In the genomic region with DNA sequence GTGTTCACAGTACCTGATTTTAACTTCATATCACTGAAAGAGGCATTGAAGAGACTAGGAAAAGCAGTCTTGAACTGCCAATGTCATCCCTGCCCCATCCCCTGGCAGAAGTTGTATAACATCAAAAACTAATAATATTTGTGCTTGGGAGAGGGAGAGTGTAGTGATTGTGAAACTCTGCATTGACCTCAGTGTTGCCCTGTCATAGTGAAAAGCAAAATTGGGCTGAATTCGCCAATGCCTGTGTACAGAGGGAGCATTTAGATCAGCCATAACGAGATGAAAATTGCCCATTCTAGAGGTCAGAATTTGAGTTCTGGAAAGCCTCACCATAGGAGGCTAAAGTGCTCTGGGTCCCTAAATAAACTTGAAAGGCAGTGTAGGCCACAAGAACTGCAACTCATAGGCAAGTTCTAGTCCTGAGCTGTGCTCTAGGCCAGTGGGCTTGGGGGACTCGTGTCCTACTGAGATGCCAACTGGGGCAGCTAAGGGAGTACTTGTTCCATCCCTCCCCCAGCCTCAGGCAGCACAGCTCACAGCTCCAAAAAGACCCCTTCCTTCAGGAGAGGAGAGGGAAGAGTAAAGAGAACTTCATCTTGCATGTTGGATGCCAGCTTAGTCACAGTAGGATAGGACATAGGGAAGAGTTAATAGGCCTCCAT, we compare ENCODE assay signal across 19 cellular contexts.
"Had no signal": no experiment of that assay in that cellular context is flagged by ENCODE, and none has a peak within 500 bp of the region (broad histone marks: within the 10 kb centered on the region; RNA-seq: fewer than 3 reads in every experiment).

No MANE protein-coding gene starts in this region.

- ATAC-seq: left lung, pancreas, right cardiac atrium had no signal

- H3K27ac ChIP-seq: dorsolateral prefrontal cortex, left lung, pancreas had no signal

- H3K36me3 ChIP-seq: left lung, pancreas had no signal

- H3K27me3 ChIP-seq: left lung, pancreas had no signal

- H3K4me1 ChIP-seq: left lung, pancreas had no signal

- DNase-seq: cortex of kidney; dorsolateral prefrontal cortex; effector CD8-positive, alpha-beta T cell; foreskin melanocyte; head of caudate nucleus; hippocampal formation; kidney glomerular epithelial cell; mesenchymal stem cell; midbrain; naive B cell; occipital lobe; pancreas; right cardiac atrium; stimulated activated CD4-positive, alpha-beta T cell treated with anti-CD3 and anti-CD28 coated beads, Interleukin-2, amount 100 ng/mL, for 48 hours; stimulated activated naive CD4-positive, alpha-beta T cell treated with Interleukin-2 at 50 U/mL for 16 hours; trophoblast cell had no signal

- H3K9me3 ChIP-seq: pancreas had no signal

- H3K4me3 ChIP-seq: dorsolateral prefrontal cortex, left lung, lung, pancreas, smooth muscle cell had no signal
